Comparison of ENCODE assay signal across 8 cellular contexts in the genomic region with DNA sequence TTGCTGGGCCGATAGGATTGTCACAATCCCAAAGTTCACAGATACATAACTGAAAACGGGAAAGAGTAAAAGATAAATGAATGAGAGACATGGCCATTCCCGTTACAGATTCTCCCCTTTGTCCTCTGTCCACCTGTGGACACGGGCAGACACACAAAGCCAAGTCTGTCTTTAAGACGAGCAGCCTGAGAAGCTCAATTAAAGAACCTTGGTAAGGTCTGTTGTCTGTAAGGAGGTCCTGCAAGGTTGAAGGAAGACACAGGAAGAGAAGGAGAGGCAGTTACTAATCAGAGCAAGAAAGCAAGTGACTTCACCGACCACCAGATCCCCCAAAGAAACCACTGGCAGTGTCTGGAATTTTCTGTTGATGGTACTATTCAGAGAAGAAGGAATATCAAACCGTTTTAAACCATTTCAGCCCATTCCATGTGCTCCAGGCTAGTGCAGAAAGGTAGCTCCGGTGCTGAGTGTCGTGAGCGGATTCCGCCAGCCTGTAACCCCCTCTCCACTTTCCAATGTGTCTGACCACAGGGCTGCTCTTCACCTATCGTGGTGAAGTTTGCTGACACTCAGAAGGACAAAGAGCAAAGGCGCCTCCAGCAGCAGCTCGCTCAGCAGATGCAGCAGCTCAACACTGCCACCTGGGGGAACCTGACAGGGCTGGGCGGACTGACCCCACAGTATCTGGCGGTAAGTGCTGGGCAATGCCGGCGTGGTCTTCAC.
DNase-seq lines count a peak whose midpoint lies in the region; ATAC-seq and TF ChIP-seq lines count a peak whose summit lies in the region.

No MANE protein-coding gene starts in this region.

- peaks cover 0 to 1% (median 0%) of the 10 kb centered on the region in 3 donors for H3K27me3 Mint-ChIP-seq in CD14-positive monocyte (ENCODE audit: low read depth in 3 of 3)

- intact Hi-C loops in CD14-positive monocyte (cut with micrococcal nuclease), result loop anchor here in 1 of 2 donors (10.0 kb wide), 1 partner anchor 165 kb away; no protein-coding TSS in a partner anchor

- H3K36me3 Mint-ChIP-seq in CD14-positive monocyte, result peaks cover 89 to 98% of the 10 kb centered on the region in 2 donors

- H3K27ac Mint-ChIP-seq in CD14-positive monocyte, result peak overlapping the region in 5 of 7 donors; percentile 23 to 70 (median 50)

- no peak overlapping the region for H3K4me3 Mint-ChIP-seq in CD14-positive monocyte

- DNase-seq in CD14-positive monocyte (ENCODE audit: low spot score) (no peak), HPDE6-E6E7 (ENCODE audit: extremely low spot score) (peak; percentile 43), T-helper 2 cell (peak in 4 of 5 experiments; percentile 54 to 70 (median 67)), amygdala (lab: John Stamatoyannopoulos, UW) (peak in 30 of 56 donors; percentile 12 to 61 (median 34)), hypothalamus (lab: John Stamatoyannopoulos, UW) (peak in 37 of 51 donors; percentile 9 to 71 (median 39)), NCI-H2081 (lab: John Stamatoyannopoulos, UW) (no peak)
- peak; percentile 57 to 74 for DNase-seq in stimulated activated CD4-positive, alpha-beta T cell treated with anti-CD3 and anti-CD28 coated beads, Interleukin-12 subunit alpha, Interleukin-12 subunit beta, amount 100 ng/mL, for 24 hours (ENCODE audit: low read depth in 2 of 2)

- no peaks in the 10 kb centered on the region for H3K4me1 Mint-ChIP-seq in CD14-positive monocyte

- ATAC-seq in GM19395 (IDR thresholded peaks at IDR 0.05; ENCODE audit: unreplicated experiment), result peak; percentile 59

- peak; percentile 79 for TF ChIP-seq CTCF in CD14-positive monocyte (IDR thresholded peaks at IDR 0.05)

- H3K9me3 Mint-ChIP-seq in CD14-positive monocyte, result no peaks in the 10 kb centered on the region

Comparison
In these comparisons a context has a peak if more than half of its experiments do, and no peak if none do; other contexts are left out.
1. DNase-seq: peak in HPDE6-E6E7 (single experiment), T-helper 2 cell (4 of 5), amygdala (30 of 56), hypothalamus (37 of 51) and stimulated activated CD4-positive, alpha-beta T cell treated with anti-CD3 and anti-CD28 coated beads, Interleukin-12 subunit alpha, Interleukin-12 subunit beta, amount 100 ng/mL, for 24 hours (2 of 2); none in CD14-positive monocyte (single experiment) and NCI-H2081 (0 of 2).